Comparison of ENCODE assay signal across 1 cellular context in the genomic region with DNA sequence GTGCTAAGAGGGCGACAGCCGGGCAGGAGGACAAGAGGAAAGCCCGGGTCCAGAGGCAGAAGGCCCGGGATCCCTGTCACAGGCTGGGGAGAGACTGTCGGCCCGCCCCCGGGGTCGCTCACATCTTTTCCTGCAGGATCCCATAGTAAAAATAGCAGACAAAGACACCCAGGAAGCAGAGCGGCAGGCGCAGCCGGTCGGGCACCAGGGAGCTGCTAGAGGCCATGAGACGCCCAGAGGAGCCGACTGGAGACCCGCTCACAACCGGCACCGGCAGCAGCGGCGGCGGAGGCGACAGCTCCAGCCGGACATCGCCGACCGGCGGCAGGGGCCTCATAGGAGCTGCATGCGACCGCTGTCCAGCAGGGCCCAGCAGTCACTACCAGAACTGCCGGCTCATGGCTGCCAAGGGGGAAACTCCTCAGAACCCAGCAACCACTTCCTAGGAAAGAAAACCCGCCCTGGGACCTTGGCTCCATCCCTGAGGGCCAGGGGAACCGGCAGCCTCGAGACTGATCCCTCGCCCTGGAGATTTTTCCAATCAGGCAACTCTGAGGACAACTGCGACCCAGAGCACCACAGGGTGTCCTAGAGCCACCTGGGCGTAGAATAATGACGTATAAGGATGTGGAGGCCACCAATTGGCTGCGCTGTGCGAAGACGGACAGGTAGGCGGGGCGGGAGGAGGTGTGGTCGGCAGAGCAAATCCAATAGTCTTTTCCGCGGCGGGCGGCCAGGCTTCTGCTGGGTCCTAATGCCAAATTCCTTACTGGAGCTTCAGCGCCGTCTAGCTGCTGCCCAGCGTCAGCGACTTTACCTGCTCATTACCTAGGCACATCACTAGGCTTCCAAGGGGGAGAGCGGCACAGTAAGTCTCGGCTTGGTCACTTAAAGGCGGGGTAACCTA.
A peak's percentile ranks its signal among the peaks of the same experiment; 100 is the strongest.
TF ChIP-seq lines count a peak whose summit lies in the region.

A gene with protein sequence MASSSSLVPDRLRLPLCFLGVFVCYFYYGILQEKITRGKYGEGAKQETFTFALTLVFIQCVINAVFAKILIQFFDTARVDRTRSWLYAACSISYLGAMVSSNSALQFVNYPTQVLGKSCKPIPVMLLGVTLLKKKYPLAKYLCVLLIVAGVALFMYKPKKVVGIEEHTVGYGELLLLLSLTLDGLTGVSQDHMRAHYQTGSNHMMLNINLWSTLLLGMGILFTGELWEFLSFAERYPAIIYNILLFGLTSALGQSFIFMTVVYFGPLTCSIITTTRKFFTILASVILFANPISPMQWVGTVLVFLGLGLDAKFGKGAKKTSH (minus strand): TSS at position 357 of the 907 bp plus-strand sequence. CDS start 131 bp downstream, at position 226.

TF ChIP-seq in HepG2, 621 proteins besides CTCF, POLR2A, EP300 and RAD21 (continued from another document and continues in another):
- no peak for TF ChIP-seq NPAS2 (CRISPR knock-in tag; IDR thresholded peaks at IDR 0.05; ENCODE audit: borderline replicate concordance)
- TF ChIP-seq ZNF20 (CRISPR knock-in tag; IDR thresholded peaks at IDR 0.05), result no peak
- no peak for TF ChIP-seq FOXP1 (IDR thresholded peaks at IDR 0.05)
- TF ChIP-seq FOXP1 (CRISPR knock-in tag; IDR thresholded peaks at IDR 0.05), result peak; percentile 21; the same call in 1 of the 2 replicates
- TF ChIP-seq ZNF720 (CRISPR knock-in tag; IDR thresholded peaks at IDR 0.05), result no peak
- TF ChIP-seq, protein P1, sequence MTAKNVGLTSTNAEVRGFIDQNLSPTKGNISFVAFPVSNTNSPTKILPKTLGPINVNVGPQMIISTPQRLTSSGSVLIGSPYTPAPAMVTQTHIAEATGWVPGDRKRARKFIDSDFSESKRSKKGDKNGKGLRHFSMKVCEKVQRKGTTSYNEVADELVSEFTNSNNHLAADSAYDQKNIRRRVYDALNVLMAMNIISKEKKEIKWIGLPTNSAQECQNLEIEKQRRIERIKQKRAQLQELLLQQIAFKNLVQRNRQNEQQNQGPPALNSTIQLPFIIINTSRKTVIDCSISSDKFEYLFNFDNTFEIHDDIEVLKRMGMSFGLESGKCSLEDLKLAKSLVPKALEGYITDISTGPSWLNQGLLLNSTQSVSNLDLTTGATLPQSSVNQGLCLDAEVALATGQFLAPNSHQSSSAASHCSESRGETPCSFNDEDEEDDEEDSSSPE (CRISPR knock-in tag; IDR thresholded peaks at IDR 0.05), result peak; percentile 57
- TF ChIP-seq, protein P2, sequence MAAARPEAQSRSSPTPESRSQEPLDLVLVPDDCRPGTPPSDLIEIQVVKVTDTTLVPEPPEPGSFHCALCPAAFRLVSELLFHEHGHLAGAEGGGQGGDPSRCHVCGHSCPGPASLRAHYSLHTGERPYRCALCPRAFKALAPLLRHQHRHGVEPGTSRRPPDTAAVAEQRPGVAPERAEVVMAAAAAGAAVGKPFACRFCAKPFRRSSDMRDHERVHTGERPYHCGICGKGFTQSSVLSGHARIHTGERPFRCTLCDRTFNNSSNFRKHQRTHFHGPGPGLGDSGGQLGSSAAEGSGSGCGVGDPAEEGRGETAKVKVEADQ (CRISPR knock-in tag; IDR thresholded peaks at IDR 0.05; ENCODE audit: borderline replicate concordance), result peak; percentile 96
- peak; percentile 50 for TF ChIP-seq SKI (IDR thresholded peaks at IDR 0.05; ENCODE audit: partially characterized antibody)
- no peak for TF ChIP-seq RFX1 (IDR thresholded peaks at IDR 0.05)
- peak; percentile 31 for TF ChIP-seq ZNF263 (CRISPR knock-in tag; IDR thresholded peaks at IDR 0.05)
- no peak for TF ChIP-seq NFATC3 (CRISPR knock-in tag; IDR thresholded peaks at IDR 0.05)
- TF ChIP-seq, protein P3, sequence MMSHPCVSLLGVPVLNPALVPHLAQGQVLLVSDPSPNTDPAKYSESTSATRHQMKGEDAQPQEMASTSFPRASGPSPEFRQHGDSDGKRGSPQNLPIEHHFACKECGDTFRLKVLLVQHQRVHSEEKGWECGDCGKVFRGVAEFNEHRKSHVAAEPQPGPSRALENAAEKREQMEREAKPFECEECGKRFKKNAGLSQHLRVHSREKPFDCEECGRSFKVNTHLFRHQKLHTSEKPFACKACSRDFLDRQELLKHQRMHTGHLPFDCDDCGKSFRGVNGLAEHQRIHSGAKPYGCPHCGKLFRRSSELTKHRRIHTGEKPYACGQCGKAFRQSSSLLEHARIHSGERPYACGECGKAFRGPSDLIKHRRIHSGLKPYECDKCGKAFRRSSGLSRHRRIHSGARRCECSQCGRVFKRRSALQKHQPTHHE (CRISPR knock-in tag; IDR thresholded peaks at IDR 0.05; ENCODE audit: borderline replicate concordance), result peak; percentile 88
- peak; percentile 88; the same call in 1 of the 2 replicates for TF ChIP-seq ZNF878 (CRISPR knock-in tag; IDR thresholded peaks at IDR 0.05)
- no peak for TF ChIP-seq ZNF251 (CRISPR knock-in tag; IDR thresholded peaks at IDR 0.05)
- peak; percentile 95 for TF ChIP-seq THAP11 (CRISPR knock-in tag; IDR thresholded peaks at IDR 0.05)
- no peak for TF ChIP-seq MTF2 (CRISPR knock-in tag; IDR thresholded peaks at IDR 0.05; ENCODE audit: borderline replicate concordance)
- peak; percentile 73; the same call in 1 of the 2 replicates for TF ChIP-seq CCDC6 (CRISPR knock-in tag; IDR thresholded peaks at IDR 0.05)
- peak; percentile 84 for TF ChIP-seq ARNT2 (CRISPR knock-in tag; IDR thresholded peaks at IDR 0.05; ENCODE audit: low read depth)
- no peak for TF ChIP-seq ZNF207 (IDR thresholded peaks at IDR 0.05; ENCODE audit: borderline replicate concordance)
- 0 out of 2 replicates have a peak, but pooled peaks have one; percentile 36 for TF ChIP-seq HES4 (CRISPR knock-in tag; IDR thresholded peaks at IDR 0.05; ENCODE audit: borderline replicate concordance)
- TF ChIP-seq, protein P4, sequence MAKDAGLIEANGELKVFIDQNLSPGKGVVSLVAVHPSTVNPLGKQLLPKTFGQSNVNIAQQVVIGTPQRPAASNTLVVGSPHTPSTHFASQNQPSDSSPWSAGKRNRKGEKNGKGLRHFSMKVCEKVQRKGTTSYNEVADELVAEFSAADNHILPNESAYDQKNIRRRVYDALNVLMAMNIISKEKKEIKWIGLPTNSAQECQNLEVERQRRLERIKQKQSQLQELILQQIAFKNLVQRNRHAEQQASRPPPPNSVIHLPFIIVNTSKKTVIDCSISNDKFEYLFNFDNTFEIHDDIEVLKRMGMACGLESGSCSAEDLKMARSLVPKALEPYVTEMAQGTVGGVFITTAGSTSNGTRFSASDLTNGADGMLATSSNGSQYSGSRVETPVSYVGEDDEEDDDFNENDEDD (CRISPR knock-in tag; IDR thresholded peaks at IDR 0.05; ENCODE audit: borderline replicate concordance), result peak; percentile 74; the same call in 1 of the 2 replicates
- peak; percentile 88 for TF ChIP-seq KDM3A (CRISPR knock-in tag; IDR thresholded peaks at IDR 0.05; ENCODE audit: low read depth)
- TF ChIP-seq, protein P5, sequence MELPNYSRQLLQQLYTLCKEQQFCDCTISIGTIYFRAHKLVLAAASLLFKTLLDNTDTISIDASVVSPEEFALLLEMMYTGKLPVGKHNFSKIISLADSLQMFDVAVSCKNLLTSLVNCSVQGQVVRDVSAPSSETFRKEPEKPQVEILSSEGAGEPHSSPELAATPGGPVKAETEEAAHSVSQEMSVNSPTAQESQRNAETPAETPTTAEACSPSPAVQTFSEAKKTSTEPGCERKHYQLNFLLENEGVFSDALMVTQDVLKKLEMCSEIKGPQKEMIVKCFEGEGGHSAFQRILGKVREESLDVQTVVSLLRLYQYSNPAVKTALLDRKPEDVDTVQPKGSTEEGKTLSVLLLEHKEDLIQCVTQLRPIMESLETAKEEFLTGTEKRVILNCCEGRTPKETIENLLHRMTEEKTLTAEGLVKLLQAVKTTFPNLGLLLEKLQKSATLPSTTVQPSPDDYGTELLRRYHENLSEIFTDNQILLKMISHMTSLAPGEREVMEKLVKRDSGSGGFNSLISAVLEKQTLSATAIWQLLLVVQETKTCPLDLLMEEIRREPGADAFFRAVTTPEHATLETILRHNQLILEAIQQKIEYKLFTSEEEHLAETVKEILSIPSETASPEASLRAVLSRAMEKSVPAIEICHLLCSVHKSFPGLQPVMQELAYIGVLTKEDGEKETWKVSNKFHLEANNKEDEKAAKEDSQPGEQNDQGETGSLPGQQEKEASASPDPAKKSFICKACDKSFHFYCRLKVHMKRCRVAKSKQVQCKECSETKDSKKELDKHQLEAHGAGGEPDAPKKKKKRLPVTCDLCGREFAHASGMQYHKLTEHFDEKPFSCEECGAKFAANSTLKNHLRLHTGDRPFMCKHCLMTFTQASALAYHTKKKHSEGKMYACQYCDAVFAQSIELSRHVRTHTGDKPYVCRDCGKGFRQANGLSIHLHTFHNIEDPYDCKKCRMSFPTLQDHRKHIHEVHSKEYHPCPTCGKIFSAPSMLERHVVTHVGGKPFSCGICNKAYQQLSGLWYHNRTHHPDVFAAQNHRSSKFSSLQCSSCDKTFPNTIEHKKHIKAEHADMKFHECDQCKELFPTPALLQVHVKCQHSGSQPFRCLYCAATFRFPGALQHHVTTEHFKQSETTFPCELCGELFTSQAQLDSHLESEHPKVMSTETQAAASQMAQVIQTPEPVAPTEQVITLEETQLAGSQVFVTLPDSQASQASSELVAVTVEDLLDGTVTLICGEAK (IDR thresholded peaks at IDR 0.05), result no peak
- TF ChIP-seq, protein P5 (CRISPR knock-in tag; IDR thresholded peaks at IDR 0.05), result peak; percentile 83
- TF ChIP-seq ZNF563 (CRISPR knock-in tag; IDR thresholded peaks at IDR 0.05), result no peak; the same call in 1 of the 2 replicates
- TF ChIP-seq ZFP1 (CRISPR knock-in tag; IDR thresholded peaks at IDR 0.05), result peak; percentile 86
- no peak for TF ChIP-seq ZKSCAN5 (CRISPR knock-in tag; IDR thresholded peaks at IDR 0.05)
- TF ChIP-seq IKZF1 (IDR thresholded peaks at IDR 0.05), result no peak
- TF ChIP-seq POLR2G (IDR thresholded peaks at IDR 0.05; ENCODE audit: low read depth, low read length), result peak; percentile 93
- TF ChIP-seq HMG20A (CRISPR knock-in tag; IDR thresholded peaks at IDR 0.05; ENCODE audit: borderline replicate concordance), result 0 out of 2 replicates have a peak, but pooled peaks have one; percentile 32
- TF ChIP-seq, protein P6, sequence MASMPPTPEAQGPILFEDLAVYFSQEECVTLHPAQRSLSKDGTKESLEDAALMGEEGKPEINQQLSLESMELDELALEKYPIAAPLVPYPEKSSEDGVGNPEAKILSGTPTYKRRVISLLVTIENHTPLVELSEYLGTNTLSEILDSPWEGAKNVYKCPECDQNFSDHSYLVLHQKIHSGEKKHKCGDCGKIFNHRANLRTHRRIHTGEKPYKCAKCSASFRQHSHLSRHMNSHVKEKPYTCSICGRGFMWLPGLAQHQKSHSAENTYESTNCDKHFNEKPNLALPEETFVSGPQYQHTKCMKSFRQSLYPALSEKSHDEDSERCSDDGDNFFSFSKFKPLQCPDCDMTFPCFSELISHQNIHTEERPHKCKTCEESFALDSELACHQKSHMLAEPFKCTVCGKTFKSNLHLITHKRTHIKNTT (CRISPR knock-in tag; IDR thresholded peaks at IDR 0.05), result no peak
- TF ChIP-seq ZBTB21 (CRISPR knock-in tag; IDR thresholded peaks at IDR 0.05), result no peak
- TF ChIP-seq, protein P7, sequence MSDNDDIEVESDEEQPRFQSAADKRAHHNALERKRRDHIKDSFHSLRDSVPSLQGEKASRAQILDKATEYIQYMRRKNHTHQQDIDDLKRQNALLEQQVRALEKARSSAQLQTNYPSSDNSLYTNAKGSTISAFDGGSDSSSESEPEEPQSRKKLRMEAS (IDR thresholded peaks at IDR 0.05), result peak; percentile 64
- TF ChIP-seq, protein P8, sequence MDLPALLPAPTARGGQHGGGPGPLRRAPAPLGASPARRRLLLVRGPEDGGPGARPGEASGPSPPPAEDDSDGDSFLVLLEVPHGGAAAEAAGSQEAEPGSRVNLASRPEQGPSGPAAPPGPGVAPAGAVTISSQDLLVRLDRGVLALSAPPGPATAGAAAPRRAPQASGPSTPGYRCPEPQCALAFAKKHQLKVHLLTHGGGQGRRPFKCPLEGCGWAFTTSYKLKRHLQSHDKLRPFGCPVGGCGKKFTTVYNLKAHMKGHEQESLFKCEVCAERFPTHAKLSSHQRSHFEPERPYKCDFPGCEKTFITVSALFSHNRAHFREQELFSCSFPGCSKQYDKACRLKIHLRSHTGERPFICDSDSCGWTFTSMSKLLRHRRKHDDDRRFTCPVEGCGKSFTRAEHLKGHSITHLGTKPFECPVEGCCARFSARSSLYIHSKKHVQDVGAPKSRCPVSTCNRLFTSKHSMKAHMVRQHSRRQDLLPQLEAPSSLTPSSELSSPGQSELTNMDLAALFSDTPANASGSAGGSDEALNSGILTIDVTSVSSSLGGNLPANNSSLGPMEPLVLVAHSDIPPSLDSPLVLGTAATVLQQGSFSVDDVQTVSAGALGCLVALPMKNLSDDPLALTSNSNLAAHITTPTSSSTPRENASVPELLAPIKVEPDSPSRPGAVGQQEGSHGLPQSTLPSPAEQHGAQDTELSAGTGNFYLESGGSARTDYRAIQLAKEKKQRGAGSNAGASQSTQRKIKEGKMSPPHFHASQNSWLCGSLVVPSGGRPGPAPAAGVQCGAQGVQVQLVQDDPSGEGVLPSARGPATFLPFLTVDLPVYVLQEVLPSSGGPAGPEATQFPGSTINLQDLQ (CRISPR knock-in tag; IDR thresholded peaks at IDR 0.05), result 0 out of 2 replicates have a peak, but pooled peaks have one; percentile 58
